In the genomic region with DNA sequence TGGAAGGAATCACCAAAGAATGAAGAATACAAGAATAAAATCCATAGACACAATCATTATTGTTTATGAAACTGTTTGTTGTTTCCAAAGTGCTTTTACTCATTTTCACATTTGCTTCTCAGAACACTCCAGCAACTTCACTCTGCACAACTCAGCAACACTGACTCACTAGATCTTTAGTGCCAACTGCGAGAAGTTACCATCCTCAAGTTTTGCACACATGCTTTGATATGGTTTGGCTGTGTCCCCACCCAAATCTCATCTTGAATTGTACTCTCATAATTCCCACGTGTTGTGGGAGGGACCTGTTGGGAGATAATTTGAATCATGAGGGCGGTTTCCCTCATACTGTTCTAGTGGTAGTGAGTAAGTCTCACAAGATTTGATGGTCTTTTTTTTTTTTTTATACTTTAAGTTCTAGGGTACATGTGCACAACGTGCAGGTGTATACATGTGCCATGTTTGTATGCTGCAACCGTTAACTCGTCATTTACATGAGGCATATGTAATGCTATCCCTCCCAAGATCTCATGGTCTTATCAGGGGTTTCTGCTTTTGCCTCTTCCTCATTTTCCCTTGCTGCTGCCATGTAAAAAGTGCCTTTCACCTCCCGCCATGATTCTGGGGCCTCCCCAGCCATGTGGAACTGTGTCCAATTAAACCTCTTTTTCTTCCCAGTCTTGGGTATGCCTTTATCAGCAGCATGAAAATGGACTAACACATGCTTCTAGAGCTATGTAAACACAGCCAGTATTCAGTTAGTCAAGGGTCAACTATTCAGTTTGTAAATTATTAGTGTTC, we compare ENCODE assay signal across 1 cellular context.
TF ChIP-seq lines count a peak whose summit lies in the region.

No MANE protein-coding gene starts in this region.

TF ChIP-seq in HEK293T, 16 proteins besides CTCF, POLR2A, EP300 and RAD21 (continued from another document):
- TF ChIP-seq ELF4 (IDR thresholded peaks at IDR 0.05) (no peak), LEF1 (IDR thresholded peaks at IDR 0.05; ENCODE audit: borderline replicate concordance) (no peak)
